Comparison of ENCODE assay signal across 7 cellular contexts in the genomic region with DNA sequence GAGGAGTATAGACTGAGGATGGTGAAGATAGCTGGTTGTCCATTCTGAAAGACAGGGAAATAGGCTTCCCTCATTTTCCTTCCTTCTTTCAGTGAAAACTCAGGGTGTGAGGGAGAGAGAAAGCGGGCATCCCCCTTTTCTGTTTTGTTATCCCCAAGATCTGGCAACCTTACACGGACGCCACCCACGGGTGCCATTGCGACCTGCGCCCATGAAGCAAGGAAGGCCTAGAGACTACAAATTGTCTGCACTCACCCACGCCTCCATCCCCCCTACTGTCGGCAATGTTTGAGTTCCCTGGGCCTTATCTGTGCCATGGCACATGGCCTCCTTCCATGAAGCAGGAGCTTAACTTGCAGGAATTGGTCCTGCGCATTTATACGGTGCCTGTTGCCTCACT.
"Had no signal": no experiment of that assay in that cellular context is flagged by ENCODE, and none has a peak within 500 bp of the region (broad histone marks: within the 10 kb centered on the region; RNA-seq: fewer than 3 reads in every experiment).

No MANE protein-coding gene starts in this region.

- H3K27ac ChIP-seq: HL-60, KMS-11 had no signal

- FAIRE-seq: HepG2, HTR-8/SVneo had no signal

- DNase-seq: IMR-90, KBM-7, KG1 had no signal

- ATAC-seq: HepG2 had no signal

- H3K4me2 ChIP-seq: KMS-11 had no signal

- H3K9ac ChIP-seq: KMS-11 had no signal
